Comparison of ENCODE assay signal across 15 cellular contexts in genomic region chr7:89549768-89550167, GRCh38.
A peak's percentile ranks its signal among the peaks of the same experiment; 100 is the strongest.
DNase-seq lines count a peak whose midpoint lies in the region; ATAC-seq and TF ChIP-seq lines count a peak whose summit lies in the region.
"Had no signal": no experiment of that assay in that cellular context is flagged by ENCODE, and none has a peak within 500 bp of the region (broad histone marks: within the 10 kb centered on the region; RNA-seq: fewer than 3 reads in every experiment).

No MANE protein-coding gene starts in this region.

- no peak overlapping the region for H3K4me3 Mint-ChIP-seq in GM23338
- H3K4me3 Mint-ChIP-seq: CD14-positive monocyte; CD8-positive, alpha-beta T cell; H9 had no signal

- H3K4me1 Mint-ChIP-seq in GM23338: no peaks in the 10 kb centered on the region
- H3K4me1 Mint-ChIP-seq: CD14-positive monocyte had no signal

- no peak overlapping the region for H3K27ac Mint-ChIP-seq in GM23338
- H3K27ac Mint-ChIP-seq: CD14-positive monocyte; CD8-positive, alpha-beta T cell had no signal

- H3K27ac ChIP-seq in GM23338 (ENCODE audit: low read depth): no peak overlapping the region
- H3K27ac ChIP-seq: A549, GM23248 had no signal

- H3K36me3 Mint-ChIP-seq in GM23338 (ENCODE audit: low read depth): no peaks in the 10 kb centered on the region
- H3K36me3 Mint-ChIP-seq: CD14-positive monocyte; CD8-positive, alpha-beta T cell had no signal

- no peak for DNase-seq in GM23338 (ENCODE audit: low spot score)
- peak; percentile 3 for DNase-seq in SK-N-DZ (ENCODE audit: low spot score)
- peak; percentile 21 for DNase-seq in left kidney (ENCODE audit: low read depth, low spot score)
- DNase-seq: CD8-positive, alpha-beta T cell; COR-L47; DMS153; DMS79 treated with DMSO at 0.1 percent for 48 hours; GF-D8; GM23248; H9 had no signal

- H3K4me2 ChIP-seq in GM23338: no peak overlapping the region
- H3K4me2 ChIP-seq: A549 had no signal

- no peaks in the 10 kb centered on the region for H3K79me2 ChIP-seq in GM23338 (replicated peaks; ENCODE audit: insufficient read depth)

- no peaks in the 10 kb centered on the region for H4K20me1 ChIP-seq in GM23338 (replicated peaks; ENCODE audit: insufficient read depth)

- H3K4me3 ChIP-seq in GM23338: no peak overlapping the region
- H3K4me3 ChIP-seq: A549, GM23248 had no signal

- no peaks in the 10 kb centered on the region for H3F3A ChIP-seq in GM23338 (replicated peaks; ENCODE audit: low read depth)

- no peaks in the 10 kb centered on the region for H3K36me3 ChIP-seq in GM23338 (ENCODE audit: insufficient read depth)

- H3K9me2 ChIP-seq in GM23338 (ENCODE audit: insufficient read depth): no peaks in the 10 kb centered on the region

- H3K27me3 ChIP-seq in GM23338 (ENCODE audit: insufficient read depth): no peaks in the 10 kb centered on the region

- H3K27me3 Mint-ChIP-seq in GM23338 (ENCODE audit: insufficient read depth, low read depth, poor library complexity): peaks cover 6% of the 10 kb centered on the region

- ATAC-seq in GM23338 (no peak), HG02623 (IDR thresholded peaks at IDR 0.05; ENCODE audit: unreplicated experiment) (no peak), GM18861 (IDR thresholded peaks at IDR 0.05; ENCODE audit: unreplicated experiment) (no peak), HG02759 (IDR thresholded peaks at IDR 0.05; ENCODE audit: unreplicated experiment) (no peak)
- ATAC-seq: A549; CD8-positive, alpha-beta T cell had no signal

- peaks cover 10% of the 10 kb centered on the region for H3K9me3 Mint-ChIP-seq in GM23338
- H3K9me3 Mint-ChIP-seq: CD8-positive, alpha-beta T cell had no signal

- no peak for TF ChIP-seq CTCF in GM23338 (conservative IDR thresholded peaks at IDR 0.05; ENCODE audit: low read depth in 2 of 2)

- H3K4me1 ChIP-seq in GM23338 (ENCODE audit: insufficient read depth): no peaks in the 10 kb centered on the region
- H3K4me1 ChIP-seq: A549 had no signal

- H2AFZ ChIP-seq in GM23338: peak overlapping the region; percentile 45; the same call in 1 of the 2 replicates
- H2AFZ ChIP-seq: GM23248 had no signal

TF ChIP-seq in GM23338, 12 proteins besides CTCF, POLR2A, EP300 and RAD21:
- TF ChIP-seq STAT1 (IDR thresholded peaks at IDR 0.05; ENCODE audit: unreplicated experiment): no peak
- TF ChIP-seq ZNF114 (CRISPR knock-in tag; IDR thresholded peaks at IDR 0.05): no peak
- TF ChIP-seq ETS1 (IDR thresholded peaks at IDR 0.05): no peak
- no peak for TF ChIP-seq NANOG (IDR thresholded peaks at IDR 0.05; ENCODE audit: borderline replicate concordance)
- TF ChIP-seq JUNB (IDR thresholded peaks at IDR 0.05; ENCODE audit: unreplicated experiment): no peak
